Comparison of ENCODE assay signal across 1 cellular context in genomic region chr4:40576651-40577480, GRCh38.
TF ChIP-seq lines count a peak whose summit lies in the region.

No MANE protein-coding gene starts in this region.

TF ChIP-seq in GM12878, 131 proteins besides CTCF, POLR2A, EP300 and RAD21 (continued from another document and continues in another):
- no peak for TF ChIP-seq SIX5 (IDR thresholded peaks at IDR 0.05; ENCODE audit: low read depth, low read length, severe bottlenecking)
- TF ChIP-seq ZNF24 (IDR thresholded peaks at IDR 0.05) = peak; percentile 47; the same call in 1 of the 2 replicates
- TF ChIP-seq CREB1 (IDR thresholded peaks at IDR 0.05; ENCODE audit: low read depth) = no peak
- peak; percentile 82 for TF ChIP-seq NFIC (IDR thresholded peaks at IDR 0.05; ENCODE audit: low read depth, low read length)
- no peak; the same call in 1 of the 2 replicates for TF ChIP-seq ASH2L (IDR thresholded peaks at IDR 0.05; ENCODE audit: borderline replicate concordance, low read depth)
- TF ChIP-seq SMARCA5 (IDR thresholded peaks at IDR 0.05) = peak; percentile 94
- TF ChIP-seq PKNOX1 (IDR thresholded peaks at IDR 0.05) = peak; percentile 92
- TF ChIP-seq SPI1 (IDR thresholded peaks at IDR 0.05; ENCODE audit: borderline replicate concordance, insufficient read depth, low read depth, low read length) = peak; percentile 93
- TF ChIP-seq IRF4 (IDR thresholded peaks at IDR 0.05; ENCODE audit: low read depth, low read length) = peak; percentile 57
- peak; percentile 100 for TF ChIP-seq IKZF2 (IDR thresholded peaks at IDR 0.05)
- TF ChIP-seq NR2F1 (conservative IDR thresholded peaks at IDR 0.05) = peak; percentile 55
- TF ChIP-seq POU2F2 (IDR thresholded peaks at IDR 0.05; ENCODE audit: borderline replicate concordance, low read depth, low read length) = no peak
- peak; percentile 84 for TF ChIP-seq MEF2A (IDR thresholded peaks at IDR 0.05; ENCODE audit: insufficient read depth, low read depth, low read length)
- peak; percentile 99 for TF ChIP-seq ZNF217 (IDR thresholded peaks at IDR 0.05)
- peak; percentile 80 for TF ChIP-seq MTA2 (IDR thresholded peaks at IDR 0.05; ENCODE audit: low read depth)
- peak; percentile 56; the same call in 1 of the 2 replicates for TF ChIP-seq BACH1 (IDR thresholded peaks at IDR 0.05; ENCODE audit: borderline replicate concordance)
- TF ChIP-seq BCLAF1 (IDR thresholded peaks at IDR 0.05) = no peak
- 0 out of 2 replicates have a peak, but pooled peaks have one; percentile 19 for TF ChIP-seq KDM1A (IDR thresholded peaks at IDR 0.05; ENCODE audit: borderline replicate concordance)
- TF ChIP-seq RBBP5 (conservative IDR thresholded peaks at IDR 0.05) = no peak
- TF ChIP-seq LARP7 (IDR thresholded peaks at IDR 0.05) = 0 out of 2 replicates have a peak, but pooled peaks have one; percentile 33
- peak; percentile 92 for TF ChIP-seq DPF2 (IDR thresholded peaks at IDR 0.05)
- peak; percentile 99 for TF ChIP-seq RELB (IDR thresholded peaks at IDR 0.05; ENCODE audit: low read depth)
- TF ChIP-seq YBX1 (IDR thresholded peaks at IDR 0.05) = no peak
- peak; percentile 58 for TF ChIP-seq RELA (IDR thresholded peaks at IDR 0.05; ENCODE audit: borderline replicate concordance, partially characterized antibody)
- TF ChIP-seq TARDBP (IDR thresholded peaks at IDR 0.05; ENCODE audit: borderline replicate concordance) = no peak
- TF ChIP-seq MXI1 (IDR thresholded peaks at IDR 0.05; ENCODE audit: low read depth, low read length) = 0 out of 2 replicates have a peak, but pooled peaks have one; percentile 8
- TF ChIP-seq EGR1 (IDR thresholded peaks at IDR 0.05; ENCODE audit: borderline replicate concordance in 1 of 2, low read depth in 2 of 2, low read length in 2 of 2) = peak in 1 of 2 experiments; percentile 70; a peak in 2 of 3 replicates
- TF ChIP-seq SP1 (IDR thresholded peaks at IDR 0.05; ENCODE audit: low read depth, low read length) = no peak
- peak; percentile 13; the same call in 1 of the 2 replicates for TF ChIP-seq FOXM1 (IDR thresholded peaks at IDR 0.05; ENCODE audit: low read depth, low read length)
- TF ChIP-seq CHD2 (IDR thresholded peaks at IDR 0.05; ENCODE audit: borderline replicate concordance, low read depth, low read length) = 0 out of 2 replicates have a peak, but pooled peaks have one; percentile 11
- no peak for TF ChIP-seq ZNF622 (IDR thresholded peaks at IDR 0.05)
- TF ChIP-seq ZNF384 (IDR thresholded peaks at IDR 0.05; ENCODE audit: borderline replicate concordance, low read depth, low read length) = no peak
- TF ChIP-seq SMAD1 (IDR thresholded peaks at IDR 0.05; ENCODE audit: low read depth, partially characterized antibody) = no peak
- no peak for TF ChIP-seq ZBED1 (IDR thresholded peaks at IDR 0.05; ENCODE audit: borderline replicate concordance)
- TF ChIP-seq MYC (IDR thresholded peaks at IDR 0.05; ENCODE audit: insufficient read depth, insufficient read length, insufficient replicate concordance, low read length, severe bottlenecking) = peak; percentile 51
- peak; percentile 51 for TF ChIP-seq PBX3 (IDR thresholded peaks at IDR 0.05; ENCODE audit: insufficient replicate concordance, low read depth, low read length)
- TF ChIP-seq KLF5 (IDR thresholded peaks at IDR 0.05; ENCODE audit: partially characterized antibody) = peak; percentile 47
- peak; percentile 24; the same call in 1 of the 2 replicates for TF ChIP-seq POLR2AphosphoS5 (IDR thresholded peaks at IDR 0.05; ENCODE audit: low read length)
- TF ChIP-seq ESRRA (IDR thresholded peaks at IDR 0.05; ENCODE audit: low read length) = peak; percentile 94; the same call in 1 of the 2 replicates
- no peak; the same call in 1 of the 2 replicates for TF ChIP-seq RCOR1 (conservative IDR thresholded peaks at IDR 0.05; ENCODE audit: low read depth, low read length)
- TF ChIP-seq, protein P1, sequence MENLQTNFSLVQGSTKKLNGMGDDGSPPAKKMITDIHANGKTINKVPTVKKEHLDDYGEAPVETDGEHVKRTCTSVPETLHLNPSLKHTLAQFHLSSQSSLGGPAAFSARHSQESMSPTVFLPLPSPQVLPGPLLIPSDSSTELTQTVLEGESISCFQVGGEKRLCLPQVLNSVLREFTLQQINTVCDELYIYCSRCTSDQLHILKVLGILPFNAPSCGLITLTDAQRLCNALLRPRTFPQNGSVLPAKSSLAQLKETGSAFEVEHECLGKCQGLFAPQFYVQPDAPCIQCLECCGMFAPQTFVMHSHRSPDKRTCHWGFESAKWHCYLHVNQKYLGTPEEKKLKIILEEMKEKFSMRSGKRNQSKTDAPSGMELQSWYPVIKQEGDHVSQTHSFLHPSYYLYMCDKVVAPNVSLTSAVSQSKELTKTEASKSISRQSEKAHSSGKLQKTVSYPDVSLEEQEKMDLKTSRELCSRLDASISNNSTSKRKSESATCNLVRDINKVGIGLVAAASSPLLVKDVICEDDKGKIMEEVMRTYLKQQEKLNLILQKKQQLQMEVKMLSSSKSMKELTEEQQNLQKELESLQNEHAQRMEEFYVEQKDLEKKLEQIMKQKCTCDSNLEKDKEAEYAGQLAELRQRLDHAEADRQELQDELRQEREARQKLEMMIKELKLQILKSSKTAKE (IDR thresholded peaks at IDR 0.05; ENCODE audit: low read depth, poor library complexity, severe bottlenecking) = peak; percentile 34
- peak; percentile 100 for TF ChIP-seq IKZF1 (conservative IDR thresholded peaks at IDR 0.05)
- TF ChIP-seq NKRF (conservative IDR thresholded peaks at IDR 0.05) = peak; percentile 54; the same call in 1 of the 2 replicates
- peak; percentile 78 for TF ChIP-seq ATF7 (IDR thresholded peaks at IDR 0.05; ENCODE audit: low read depth)
- TF ChIP-seq, protein P2, sequence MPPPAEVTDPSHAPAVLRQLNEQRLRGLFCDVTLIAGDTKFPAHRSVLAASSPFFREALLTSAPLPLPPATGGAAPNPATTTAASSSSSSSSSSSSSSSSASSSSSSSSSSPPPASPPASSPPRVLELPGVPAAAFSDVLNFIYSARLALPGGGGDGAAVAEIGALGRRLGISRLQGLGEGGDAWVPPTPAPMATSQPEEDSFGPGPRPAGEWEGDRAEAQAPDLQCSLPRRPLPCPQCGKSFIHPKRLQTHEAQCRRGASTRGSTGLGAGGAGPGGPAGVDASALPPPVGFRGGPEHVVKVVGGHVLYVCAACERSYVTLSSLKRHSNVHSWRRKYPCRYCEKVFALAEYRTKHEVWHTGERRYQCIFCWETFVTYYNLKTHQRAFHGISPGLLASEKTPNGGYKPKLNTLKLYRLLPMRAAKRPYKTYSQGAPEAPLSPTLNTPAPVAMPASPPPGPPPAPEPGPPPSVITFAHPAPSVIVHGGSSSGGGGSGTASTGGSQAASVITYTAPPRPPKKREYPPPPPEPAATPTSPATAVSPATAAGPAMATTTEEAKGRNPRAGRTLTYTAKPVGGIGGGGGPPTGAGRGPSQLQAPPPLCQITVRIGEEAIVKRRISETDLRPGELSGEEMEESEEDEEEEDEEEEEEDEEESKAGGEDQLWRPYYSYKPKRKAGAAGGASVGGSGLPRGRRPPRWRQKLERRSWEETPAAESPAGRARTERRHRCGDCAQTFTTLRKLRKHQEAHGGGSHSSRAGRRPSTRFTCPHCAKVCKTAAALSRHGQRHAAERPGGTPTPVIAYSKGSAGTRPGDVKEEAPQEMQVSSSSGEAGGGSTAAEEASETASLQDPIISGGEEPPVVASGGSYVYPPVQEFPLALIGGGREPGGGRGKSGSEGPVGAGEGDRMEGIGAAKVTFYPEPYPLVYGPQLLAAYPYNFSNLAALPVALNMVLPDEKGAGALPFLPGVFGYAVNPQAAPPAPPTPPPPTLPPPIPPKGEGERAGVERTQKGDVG (CRISPR knock-in tag; IDR thresholded peaks at IDR 0.05) = no peak
- TF ChIP-seq BHLHE40 (IDR thresholded peaks at IDR 0.05; ENCODE audit: borderline replicate concordance in 1 of 2, low read depth in 2 of 2, low read length in 1 of 2) = peak; percentile 91 to 96
- 0 out of 2 replicates have a peak, but pooled peaks have one; percentile 46 for TF ChIP-seq HDGF (IDR thresholded peaks at IDR 0.05)
- no peak for TF ChIP-seq PRDM15 (CRISPR knock-in tag; IDR thresholded peaks at IDR 0.05)
- TF ChIP-seq STAT3 (IDR thresholded peaks at IDR 0.05; ENCODE audit: low read depth, low read length) = no peak
